Comparison of ENCODE assay signal across 1 cellular context in genomic region chr6:14452567-14453527, GRCh38.
TF ChIP-seq lines count a peak whose summit lies in the region.

No MANE protein-coding gene starts in this region.

TF ChIP-seq in K562, 482 proteins besides CTCF, POLR2A, EP300 and RAD21 (continued from another document):
- TF ChIP-seq ARID3B (CRISPR knock-in tag; IDR thresholded peaks at IDR 0.05; ENCODE audit: borderline replicate concordance) (no peak), ELF1 (tag; IDR thresholded peaks at IDR 0.05) (no peak), NR2C2 (CRISPR knock-in tag; IDR thresholded peaks at IDR 0.05) (no peak), NR2C2 (tag; IDR thresholded peaks at IDR 0.05) (peak; percentile 86), PRDM10 (IDR thresholded peaks at IDR 0.05; ENCODE audit: partially characterized antibody) (peak; percentile 97), ZNF263 (CRISPR knock-in tag; IDR thresholded peaks at IDR 0.05; ENCODE audit: borderline replicate concordance) (no peak), ZNF583 (CRISPR knock-in tag; IDR thresholded peaks at IDR 0.05) (0 out of 2 replicates have a peak, but pooled peaks have one; percentile 10), POLR2AphosphoS2 (IDR thresholded peaks at IDR 0.05; ENCODE audit: low read length) (no peak), TBL1XR1 (IDR thresholded peaks at IDR 0.05; ENCODE audit: low read length in 2 of 2) (peak in 1 of 2 experiments; percentile 83; a peak in 2 of 4 replicates), NFE2 (IDR thresholded peaks at IDR 0.05; ENCODE audit: low read depth) (peak; percentile 47), FOXK2 (conservative IDR thresholded peaks at IDR 0.05 in 1 of 2, IDR thresholded peaks at IDR 0.05 in 1 of 2; ENCODE audit: low read depth in 2 of 2) (peak in 1 of 2 experiments; percentile 77; a peak in 2 of 4 replicates), ZFP1 (CRISPR knock-in tag; IDR thresholded peaks at IDR 0.05) (no peak), KAT2B (IDR thresholded peaks at IDR 0.05; ENCODE audit: low read depth, low read length) (no peak), ZNF24 (IDR thresholded peaks at IDR 0.05) (0 out of 2 replicates have a peak, but pooled peaks have one; percentile 30), MBD2 (IDR thresholded peaks at IDR 0.05; ENCODE audit: borderline replicate concordance, low read depth) (peak; percentile 72; the same call in 1 of the 2 replicates), ZNF184 (CRISPR knock-in tag; IDR thresholded peaks at IDR 0.05) (no peak), MYC (IDR thresholded peaks at IDR 0.05; ENCODE audit: low read depth, low read length) (peak; percentile 84), MYC (CRISPR knock-in tag; IDR thresholded peaks at IDR 0.05; ENCODE audit: borderline replicate concordance, low read depth) (no peak), NCOA6 (IDR thresholded peaks at IDR 0.05) (0 out of 2 replicates have a peak, but pooled peaks have one; percentile 36), ZFP30 (CRISPR knock-in tag; IDR thresholded peaks at IDR 0.05; ENCODE audit: borderline replicate concordance) (no peak), NEUROD1 (IDR thresholded peaks at IDR 0.05; ENCODE audit: borderline replicate concordance, low read depth, low read length, partially characterized antibody) (peak; percentile 81)
